In genomic region chr17:7293821-7294613, GRCh38 we compare ENCODE assay signal across 1 cellular context.
TF ChIP-seq lines count a peak whose summit lies in the region.

No MANE protein-coding gene starts in this region.

TF ChIP-seq in HEK293, 187 proteins besides CTCF, POLR2A, EP300 and RAD21 (continued from another document):
- 0 out of 2 replicates have a peak, but pooled peaks have one; percentile 20 for TF ChIP-seq PATZ1 (tag by site-specific recombination; IDR thresholded peaks at IDR 0.05)
- no peak for TF ChIP-seq ZNF600 (tag by site-specific recombination; IDR thresholded peaks at IDR 0.05)
- no peak for TF ChIP-seq ZNF488 (tag by site-specific recombination; IDR thresholded peaks at IDR 0.05)
- no peak for TF ChIP-seq PRDM10 (tag by site-specific recombination; IDR thresholded peaks at IDR 0.05)
- TF ChIP-seq ZNF513 (tag by site-specific recombination; IDR thresholded peaks at IDR 0.05): no peak
- TF ChIP-seq SP2 (tag by site-specific recombination; IDR thresholded peaks at IDR 0.05): 0 out of 2 replicates have a peak, but pooled peaks have one; percentile 19
- TF ChIP-seq ZNF621 (tag by site-specific recombination; IDR thresholded peaks at IDR 0.05): no peak
- TF ChIP-seq ZNF449 (tag by site-specific recombination; IDR thresholded peaks at IDR 0.05): no peak
- TF ChIP-seq GLIS2 (tag by site-specific recombination; IDR thresholded peaks at IDR 0.05): no peak
- no peak for TF ChIP-seq KLF8 (tag by site-specific recombination; IDR thresholded peaks at IDR 0.05)
- no peak for TF ChIP-seq PRDM6 (tag by site-specific recombination; IDR thresholded peaks at IDR 0.05)
- no peak for TF ChIP-seq ZNF398 (tag by site-specific recombination; IDR thresholded peaks at IDR 0.05)
- TF ChIP-seq ZFP37 (tag by site-specific recombination; IDR thresholded peaks at IDR 0.05): no peak
- TF ChIP-seq YY1 (tag by site-specific recombination; IDR thresholded peaks at IDR 0.05): no peak
- no peak for TF ChIP-seq ZNF426 (tag by site-specific recombination; IDR thresholded peaks at IDR 0.05)
- no peak for TF ChIP-seq ZNF140 (tag by site-specific recombination; IDR thresholded peaks at IDR 0.05)
- TF ChIP-seq ZBTB1 (tag by site-specific recombination; IDR thresholded peaks at IDR 0.05): no peak
- TF ChIP-seq ZSCAN18 (tag by site-specific recombination; IDR thresholded peaks at IDR 0.05): no peak
- TF ChIP-seq ZNF596 (tag by site-specific recombination; IDR thresholded peaks at IDR 0.05): no peak
- no peak for TF ChIP-seq ZNF701 (tag by site-specific recombination; IDR thresholded peaks at IDR 0.05)
- no peak for TF ChIP-seq ZNF280C (tag by site-specific recombination; IDR thresholded peaks at IDR 0.05)
- TF ChIP-seq KLF1 (tag by site-specific recombination; IDR thresholded peaks at IDR 0.05): peak; percentile 95
- no peak for TF ChIP-seq OVOL3 (tag by site-specific recombination; IDR thresholded peaks at IDR 0.05)
- TF ChIP-seq KLF10 (tag by site-specific recombination; IDR thresholded peaks at IDR 0.05): peak; percentile 34; the same call in 1 of the 2 replicates
- no peak for TF ChIP-seq ZBTB10 (tag by site-specific recombination; IDR thresholded peaks at IDR 0.05)
- no peak for TF ChIP-seq ZNF391 (tag by site-specific recombination; IDR thresholded peaks at IDR 0.05; ENCODE audit: borderline replicate concordance, low read depth)
- no peak for TF ChIP-seq ZNF350 (tag by site-specific recombination; IDR thresholded peaks at IDR 0.05)
- TF ChIP-seq RBAK (tag by site-specific recombination; IDR thresholded peaks at IDR 0.05): no peak
- TF ChIP-seq ZBTB17 (tag by site-specific recombination; IDR thresholded peaks at IDR 0.05): no peak
- no peak for TF ChIP-seq ZNF747 (tag by site-specific recombination; IDR thresholded peaks at IDR 0.05)
